17 cellular contexts compared by ENCODE assay signal in genomic region chrX:53940180-53940579, GRCh38.
DNase-seq lines count a peak whose midpoint lies in the region; ATAC-seq lines count a peak whose summit lies in the region.
"Had no signal": no experiment of that assay in that cellular context is flagged by ENCODE, and none has a peak within 500 bp of the region (broad histone marks: within the 10 kb centered on the region; RNA-seq: fewer than 3 reads in every experiment).

No MANE protein-coding gene starts in this region.

- H3K9me3 ChIP-seq in T-helper 17 cell (ENCODE audit: control insufficient read depth, low read length, poor library complexity, severe bottlenecking) = no peaks in the 10 kb centered on the region
- H3K9me3 ChIP-seq: Caco-2 had no signal

- H3K4me3 Mint-ChIP-seq in T-helper 17 cell = no peak overlapping the region
- H3K4me3 Mint-ChIP-seq in effector memory CD8-positive, alpha-beta T cell = no peak overlapping the region
- H3K4me3 Mint-ChIP-seq in natural killer cell treated with Interleukin-12 subunit alpha and Interleukin-12 subunit beta and Interleukin-15 and Interleukin-18, amount 100 ng/mL, for 72 hours = peak overlapping the region; percentile 26
- H3K4me3 Mint-ChIP-seq: CD4-positive, CD25-positive, alpha-beta regulatory T cell; CD8-positive, alpha-beta T cell; GM23338; H9 had no signal

- H3K4me1 Mint-ChIP-seq in T-helper 17 cell = peaks cover 5% of the 10 kb centered on the region
- H3K4me1 Mint-ChIP-seq in effector memory CD8-positive, alpha-beta T cell (ENCODE audit: low read depth in 2 of 2) = peaks cover 13 to 17% of the 10 kb centered on the region in 2 donors
- H3K4me1 Mint-ChIP-seq in natural killer cell treated with Interleukin-12 subunit alpha and Interleukin-12 subunit beta and Interleukin-15 and Interleukin-18, amount 100 ng/mL, for 72 hours (ENCODE audit: low read depth in 2 of 2) = peaks cover 33 to 36% of the 10 kb centered on the region in 2 donors
- H3K4me1 Mint-ChIP-seq: GM23338, H9 had no signal

- peaks cover 11% of the 10 kb centered on the region for H3K36me3 Mint-ChIP-seq in T-helper 17 cell (ENCODE audit: low read depth)
- H3K36me3 Mint-ChIP-seq in effector memory CD8-positive, alpha-beta T cell (ENCODE audit: insufficient read depth) = peaks cover 19% of the 10 kb centered on the region
- H3K36me3 Mint-ChIP-seq in natural killer cell treated with Interleukin-12 subunit alpha and Interleukin-12 subunit beta and Interleukin-15 and Interleukin-18, amount 100 ng/mL, for 72 hours = peaks cover 16% of the 10 kb centered on the region

- H3K9me3 Mint-ChIP-seq in effector memory CD8-positive, alpha-beta T cell = no peaks in the 10 kb centered on the region
- H3K9me3 Mint-ChIP-seq in natural killer cell treated with Interleukin-12 subunit alpha and Interleukin-12 subunit beta and Interleukin-15 and Interleukin-18, amount 100 ng/mL, for 72 hours = no peaks in the 10 kb centered on the region
- H3K9me3 Mint-ChIP-seq: CD4-positive, CD25-positive, alpha-beta regulatory T cell; CD8-positive, alpha-beta T cell; GM23338 had no signal

- no peak for DNase-seq in T-helper 17 cell
- DNase-seq in effector memory CD8-positive, alpha-beta T cell = no peak
- DNase-seq in natural killer cell treated with Interleukin-12 subunit alpha and Interleukin-12 subunit beta and Interleukin-15 and Interleukin-18, amount 100 ng/mL, for 72 hours (ENCODE audit: low spot score) = no peak
- no peak for DNase-seq in NCI-H1105 (lab: John Stamatoyannopoulos, UW)
- DNase-seq in left colon = no peak
- DNase-seq: Caco-2; CD4-positive, CD25-positive, alpha-beta regulatory T cell; CD8-positive, alpha-beta T cell; DMS153; DMS79; EL; GDM1; H9 had no signal

- ATAC-seq in T-helper 17 cell (no peak), left colon (no peak), HG03469 (IDR thresholded peaks at IDR 0.05; ENCODE audit: unreplicated experiment) (no peak)
- ATAC-seq in effector memory CD8-positive, alpha-beta T cell (replicated peaks) = no peak
- ATAC-seq in natural killer cell treated with Interleukin-12 subunit alpha and Interleukin-12 subunit beta and Interleukin-15 and Interleukin-18, amount 100 ng/mL, for 72 hours = peak; percentile 64 to 72
- ATAC-seq: CD8-positive, alpha-beta T cell; GM12878; GM23338; HCT116 had no signal

- peak overlapping the region; percentile 68 for H3K27ac Mint-ChIP-seq in T-helper 17 cell
- peak overlapping the region; percentile 52 to 89 for H3K27ac Mint-ChIP-seq in effector memory CD8-positive, alpha-beta T cell
- peak overlapping the region; percentile 67 to 80 for H3K27ac Mint-ChIP-seq in natural killer cell treated with Interleukin-12 subunit alpha and Interleukin-12 subunit beta and Interleukin-15 and Interleukin-18, amount 100 ng/mL, for 72 hours
- H3K27ac Mint-ChIP-seq: CD4-positive, CD25-positive, alpha-beta regulatory T cell; GM23338; H9 had no signal

- intact Hi-C loops in left colon (cut with DNase I, micrococcal nuclease) = no loop called here

- H3K27me3 Mint-ChIP-seq in T-helper 17 cell = no peaks in the 10 kb centered on the region
- no peaks in the 10 kb centered on the region for H3K27me3 Mint-ChIP-seq in effector memory CD8-positive, alpha-beta T cell
- peaks cover 0 to 3% of the 10 kb centered on the region in 2 donors for H3K27me3 Mint-ChIP-seq in natural killer cell treated with Interleukin-12 subunit alpha and Interleukin-12 subunit beta and Interleukin-15 and Interleukin-18, amount 100 ng/mL, for 72 hours
- H3K27me3 Mint-ChIP-seq: CD4-positive, CD25-positive, alpha-beta regulatory T cell had no signal

Comparison
In these comparisons a context has a peak if more than half of its experiments do, and no peak if none do; other contexts are left out.
1. ATAC-seq: peak in natural killer cell treated with Interleukin-12 subunit alpha and Interleukin-12 subunit beta and Interleukin-15 and Interleukin-18, amount 100 ng/mL, for 72 hours (2 of 2); none in T-helper 17 cell (single experiment), effector memory CD8-positive, alpha-beta T cell (single experiment), left colon (single experiment) and HG03469 (single experiment).
2. Peak in every context shown above with its lines, with median percentiles within 50 percentile points of each other: H3K27ac Mint-ChIP-seq.